Comparison of ENCODE assay signal across 8 cellular contexts in the genomic region with DNA sequence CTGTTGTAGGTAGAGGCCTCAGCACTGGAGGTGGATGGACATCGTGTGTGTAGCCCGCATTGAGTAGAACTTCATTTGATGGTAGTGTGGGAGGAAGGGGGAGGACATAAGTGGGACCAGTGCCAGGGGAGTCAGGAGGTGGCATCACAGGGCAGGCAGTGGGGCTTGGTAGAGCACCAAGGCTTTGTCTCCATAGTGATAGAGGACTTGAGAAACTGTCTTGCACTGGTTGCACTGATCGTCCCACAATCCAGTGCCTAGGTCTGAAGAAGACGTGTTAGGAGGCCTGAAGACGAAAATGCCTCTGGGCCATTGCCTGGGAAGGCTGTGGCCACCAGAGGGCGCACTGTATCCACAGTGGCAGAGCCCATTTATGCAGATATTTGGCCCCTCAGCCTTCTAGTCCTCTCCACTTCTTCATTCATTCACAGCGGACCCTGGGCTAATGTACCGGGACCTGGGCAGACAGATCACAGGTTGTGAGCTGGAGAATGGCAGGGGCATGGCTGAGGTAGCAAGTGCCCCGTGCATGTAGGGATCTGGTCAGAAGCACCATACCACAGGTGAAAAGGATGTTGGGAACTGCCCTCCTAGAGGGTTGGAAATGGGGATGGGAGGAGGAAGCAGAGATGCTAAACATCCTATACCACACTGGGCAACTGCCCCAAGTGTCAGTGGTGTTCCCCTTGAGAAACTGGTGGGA.
DNase-seq lines count a peak whose midpoint lies in the region; ATAC-seq and TF ChIP-seq lines count a peak whose summit lies in the region.

No MANE protein-coding gene starts in this region.

- no peaks in the 10 kb centered on the region for H3K27me3 ChIP-seq in Panc1 (ENCODE audit: control insufficient read depth, insufficient read depth, low read length)

- TF ChIP-seq CTCF in Panc1 (IDR thresholded peaks at IDR 0.05) (peak; percentile 96), nephron (IDR thresholded peaks at IDR 0.05; ENCODE audit: unreplicated experiment in 3 of 3) (peak; percentile 93 to 97 (median 96))

- no peaks in the 10 kb centered on the region for H3K9me3 ChIP-seq in Panc1 (ENCODE audit: control insufficient read depth, insufficient read depth, low read depth, low read length)

- peak; percentile 64 for DNase-seq in GM04504 (ENCODE audit: low read depth)
- peak; percentile 83 for DNase-seq in KG1 (lab: John Stamatoyannopoulos, UW)
- peak; percentile 71 for DNase-seq in Panc1 (ENCODE audit: low read depth, low spot score)
- peak; percentile 88 for DNase-seq in activated T-cell treated with anti-CD3 and anti-CD28 coated beads, Interleukin-2, amount 50 U/mL, for 4 hours
- peak; percentile 73 for DNase-seq in fibroblast of gingiva (ENCODE audit: low read depth)
- DNase-seq in stimulated activated naive CD4-positive, alpha-beta T cell (lab: John Stamatoyannopoulos, UW), result peak; percentile 43 to 86 (median 78)

- CTCF ChIA-PET in Panc1 (lab: Charles Lee), result interaction anchor here (0.6 to 1.2 kb wide), 3 partner anchors 145 to 251 kb away, joined by 3 to 10 read pairs (median 3); no protein-coding TSS in a partner anchor

- no peak overlapping the region for H3K27ac Mint-ChIP-seq in nephron

- H3K4me1 Mint-ChIP-seq in activated T-cell treated with anti-CD3 and anti-CD28 coated beads, Interleukin-2, amount 50 U/mL, for 4 hours (ENCODE audit: low read depth), result no peaks in the 10 kb centered on the region
- peaks cover 5% of the 10 kb centered on the region for H3K4me1 Mint-ChIP-seq in nephron

- POLR2A ChIA-PET in Panc1 (lab: Charles Lee), result no interaction called here

- H3K27ac ChIP-seq in Panc1 (ENCODE audit: low read length), result peak overlapping the region; percentile 34

- intact Hi-C loops in Panc1 (cut with micrococcal nuclease; ENCODE audit: unreplicated experiment), result loop anchor here (1.0 to 2.0 kb wide), 2 partner anchors 142 to 186 kb away; no protein-coding TSS in a partner anchor

- in situ Hi-C loops in Panc1 (cut with HindIII; ENCODE audit: low pct_unique_long_range_greater_than_20kb, low sequenced_read_pairs), result no loop called here

- H3K9me3 Mint-ChIP-seq in activated T-cell treated with anti-CD3 and anti-CD28 coated beads, Interleukin-2, amount 50 U/mL, for 4 hours, result no peaks in the 10 kb centered on the region
- H3K9me3 Mint-ChIP-seq in nephron, result no peaks in the 10 kb centered on the region

- peak; percentile 82 for ATAC-seq in Panc1
- ATAC-seq in activated T-cell treated with anti-CD3 and anti-CD28 coated beads, Interleukin-2, amount 50 U/mL, for 4 hours, result peak; percentile 82 to 85
- no peak for ATAC-seq in HG03469 (IDR thresholded peaks at IDR 0.05; ENCODE audit: unreplicated experiment)

- no peaks in the 10 kb centered on the region for H3K27me3 Mint-ChIP-seq in activated T-cell treated with anti-CD3 and anti-CD28 coated beads, Interleukin-2, amount 50 U/mL, for 4 hours (ENCODE audit: low read depth)
- H3K27me3 Mint-ChIP-seq in nephron (ENCODE audit: low read depth), result no peaks in the 10 kb centered on the region

- H3K4me3 ChIP-seq in Panc1 (ENCODE audit: low read depth in 2 of 2, low read length in 2 of 2), result no peak overlapping the region

- H3K36me3 ChIP-seq in Panc1 (ENCODE audit: control insufficient read depth, insufficient read depth, low read length), result no peaks in the 10 kb centered on the region

- peaks cover 7% of the 10 kb centered on the region; the same call in 1 of the 2 replicates for H3K4me1 ChIP-seq in Panc1 (ENCODE audit: control insufficient read depth, insufficient read depth, low read length)

- no peaks in the 10 kb centered on the region for H3K36me3 Mint-ChIP-seq in activated T-cell treated with anti-CD3 and anti-CD28 coated beads, Interleukin-2, amount 50 U/mL, for 4 hours (ENCODE audit: insufficient read depth)
- H3K36me3 Mint-ChIP-seq in nephron (ENCODE audit: low read depth), result peaks cover 23% of the 10 kb centered on the region

- H3K4me3 Mint-ChIP-seq in activated T-cell treated with anti-CD3 and anti-CD28 coated beads, Interleukin-2, amount 50 U/mL, for 4 hours, result no peak overlapping the region
- no peak overlapping the region for H3K4me3 Mint-ChIP-seq in nephron

- no TSS peak for BruUV-seq in Panc1 (replicated peaks; lab: Mats Ljungman, UMichigan)
